8 cellular contexts compared by ENCODE assay signal in the genomic region with DNA sequence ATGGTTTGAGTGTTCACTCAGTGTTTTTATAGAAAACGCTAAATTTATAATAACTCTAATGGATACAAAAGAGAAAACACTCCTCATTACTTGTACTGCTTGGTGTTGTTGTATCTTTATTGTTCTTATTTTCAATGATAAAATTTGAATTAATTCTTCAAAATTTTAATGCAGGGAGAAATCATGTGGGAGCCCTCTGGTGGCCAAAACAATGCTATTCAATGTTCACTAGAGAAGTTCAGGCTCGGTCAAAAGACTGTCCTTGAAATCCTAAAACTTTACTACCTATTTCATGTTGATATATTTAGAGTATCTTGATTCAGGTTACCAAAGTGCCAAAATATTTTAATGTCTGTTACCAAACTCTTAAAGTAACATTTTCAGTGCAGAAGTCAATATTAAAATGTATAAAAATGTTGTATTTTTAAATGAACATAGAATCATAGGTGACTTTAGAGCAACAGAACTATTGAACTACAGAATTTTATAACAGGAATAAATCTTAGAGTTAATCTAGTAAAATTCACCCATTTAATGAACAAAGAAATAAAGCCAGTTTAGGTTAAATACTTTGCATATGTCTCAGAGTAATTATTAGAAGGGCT.
DNase-seq lines count a peak whose midpoint lies in the region; ATAC-seq, FAIRE-seq and TF ChIP-seq lines count a peak whose summit lies in the region.

No MANE protein-coding gene starts in this region.

- H3K9me3 Mint-ChIP-seq in activated T-cell treated with anti-CD3 and anti-CD28 coated beads, Interleukin-2, amount 50 U/mL, for 24 hours, result no peaks in the 10 kb centered on the region

- DNase-seq in D721Med (ENCODE audit: insufficient read length, low spot score) (no peak), astrocyte of the spinal cord (ENCODE audit: low read depth, low spot score) (peak; percentile 8), medulla oblongata (ENCODE audit: extremely low spot score) (peak; percentile 27), suprapubic skin (ENCODE audit: low spot score in 2 of 2) (no peak)
- no peak for DNase-seq in activated T-cell treated with anti-CD3 and anti-CD28 coated beads, Interleukin-2, amount 50 U/mL, for 24 hours

- no peak overlapping the region for H3K27ac ChIP-seq in suprapubic skin

- no peak overlapping the region for H3K4me3 Mint-ChIP-seq in activated T-cell treated with anti-CD3 and anti-CD28 coated beads, Interleukin-2, amount 50 U/mL, for 24 hours

- 23% methylated on average over 2 of the region's 2 CpGs for WGBS in suprapubic skin

- no peaks in the 10 kb centered on the region for H3K27me3 Mint-ChIP-seq in activated T-cell treated with anti-CD3 and anti-CD28 coated beads, Interleukin-2, amount 50 U/mL, for 24 hours

- H3K27ac Mint-ChIP-seq in activated T-cell treated with anti-CD3 and anti-CD28 coated beads, Interleukin-2, amount 50 U/mL, for 24 hours, result no peak overlapping the region

- no peaks in the 10 kb centered on the region for H3K36me3 Mint-ChIP-seq in activated T-cell treated with anti-CD3 and anti-CD28 coated beads, Interleukin-2, amount 50 U/mL, for 24 hours (ENCODE audit: low read depth)

- no peak for TF ChIP-seq POLR2A in suprapubic skin (IDR thresholded peaks at IDR 0.05)

- TF ChIP-seq EP300 in suprapubic skin (IDR thresholded peaks at IDR 0.05), result no peak

- FAIRE-seq in D721Med (lab: Jason Lieb, UNC), result no peak

- no peaks in the 10 kb centered on the region for H3K9me3 ChIP-seq in suprapubic skin

- H3K4me3 ChIP-seq in astrocyte of the spinal cord (ENCODE audit: low read depth, low read length), result no peak overlapping the region
- no peak overlapping the region for H3K4me3 ChIP-seq in suprapubic skin

- peak; percentile 52 for ATAC-seq in HG02885 (IDR thresholded peaks at IDR 0.05; ENCODE audit: poor library complexity, unreplicated experiment)
- no peak for ATAC-seq in GM21390 (IDR thresholded peaks at IDR 0.05; ENCODE audit: unreplicated experiment)
- ATAC-seq in GM18498 (IDR thresholded peaks at IDR 0.05; ENCODE audit: unreplicated experiment), result no peak

- H3K4me1 Mint-ChIP-seq in activated T-cell treated with anti-CD3 and anti-CD28 coated beads, Interleukin-2, amount 50 U/mL, for 24 hours (ENCODE audit: low read depth), result no peaks in the 10 kb centered on the region

- in situ Hi-C loops in astrocyte of the spinal cord (cut with HindIII; ENCODE audit: low sequenced_read_pairs), result no loop called here

- no peaks in the 10 kb centered on the region for H3K36me3 ChIP-seq in suprapubic skin

- peak; percentile 59 for TF ChIP-seq CTCF in D721Med (IDR thresholded peaks at IDR 0.05; ENCODE audit: insufficient read depth, missing control alignments)
- TF ChIP-seq CTCF in astrocyte of the spinal cord (IDR thresholded peaks at IDR 0.05; ENCODE audit: low read depth, low read length), result peak; percentile 61
- TF ChIP-seq CTCF in suprapubic skin (IDR thresholded peaks at IDR 0.05), result peak in 1 of 2 donors; percentile 18

- H3K4me1 ChIP-seq in suprapubic skin, result no peaks in the 10 kb centered on the region

- H3K27me3 ChIP-seq in suprapubic skin, result no peaks in the 10 kb centered on the region

Comparison
In these comparisons a context has a peak if more than half of its experiments do, and no peak if none do; other contexts are left out.
1. DNase-seq: peak in astrocyte of the spinal cord (single experiment) and medulla oblongata (single experiment); none in D721Med (single experiment), activated T-cell treated with anti-CD3 and anti-CD28 coated beads, Interleukin-2, amount 50 U/mL, for 24 hours (single experiment) and suprapubic skin (0 of 2).